In genomic region chr12:74610711-74611110, GRCh38 we compare ENCODE assay signal across 28 cellular contexts.
"Had no signal": no experiment of that assay in that cellular context is flagged by ENCODE, and none has a peak within 500 bp of the region (broad histone marks: within the 10 kb centered on the region; RNA-seq: fewer than 3 reads in every experiment).

No MANE protein-coding gene starts in this region.

- H3K27ac ChIP-seq: adrenal gland, ascending aorta, body of pancreas, brain microvascular endothelial cell, breast epithelium, cardiac muscle cell had no signal

- H3K9me3 ChIP-seq: adrenal gland, ascending aorta, body of pancreas, breast epithelium had no signal

- DNase-seq: activated effector memory CD4-positive, alpha-beta T cell treated with Interleukin-2 at 50 U/mL for 16 hours; activated gamma-delta T cell; activated gamma-delta T cell treated with Interleukin-2 at 50 U/mL for 16 hours; activated naive CD4-positive, alpha-beta T cell; activated naive CD4-positive, alpha-beta T cell treated with anti-CD3 and anti-CD28 coated beads for 36 hours; activated naive CD4-positive, alpha-beta T cell treated with anti-CD3 and anti-CD28 coated beads, Interleukin-2, amount 10 ng/mL, durations not matched to agents 7 days and 5 days; activated naive CD4-positive, alpha-beta T cell treated with anti-CD3 and anti-CD28 coated beads, Interleukin-2, amount 50 U/mL, for 16 hours; activated naive CD4-positive, alpha-beta T cell treated with Interleukin-2 at 50 U/mL for 16 hours; activated naive CD8-positive, alpha-beta T cell treated with anti-CD3 and anti-CD28 coated beads for 36 hours; activated naive CD8-positive, alpha-beta T cell treated with anti-CD3 and anti-CD28 coated beads, Interleukin-2, amount 10 ng/mL, durations not matched to agents 7 days and 5 days; activated naive CD8-positive, alpha-beta T cell treated with anti-CD3 and anti-CD28 coated beads, Interleukin-2, amount 50 U/mL, for 24 hours; activated T-cell treated with anti-CD3 and anti-CD28 coated beads, Interleukin-2, amount 50 U/mL, for 24 hours; activated T-cell treated with anti-CD3 and anti-CD28 coated beads, Interleukin-2, amount 50 U/mL, for 4 hours; activated T-cell treated with anti-CD3 and anti-CD28 coated beads, Interleukin-2, amount 50 U/mL, for 48 hours; activated T-cell treated with anti-CD3 and anti-CD28 coated beads, Interleukin-2, amount 50 U/mL, for 72 hours; adrenal gland; amniotic stem cell; amygdala; anterior cingulate cortex; aorta; body of pancreas; brain microvascular endothelial cell; caudate nucleus; central memory CD4-positive, alpha-beta T cell; cerebellar nuclear complex had no signal

- H3K36me3 ChIP-seq: adrenal gland, ascending aorta, brain microvascular endothelial cell, breast epithelium, cardiac muscle cell had no signal

- H3K4me3 ChIP-seq: adrenal gland, ascending aorta, body of pancreas, breast epithelium, cardiac muscle cell had no signal

- H3K27me3 ChIP-seq: adrenal gland, ascending aorta, body of pancreas, brain microvascular endothelial cell, breast epithelium, cardiac muscle cell had no signal

- H3K4me1 ChIP-seq: adrenal gland, ascending aorta, breast epithelium had no signal
